16 cellular contexts compared by ENCODE assay signal in the genomic region with DNA sequence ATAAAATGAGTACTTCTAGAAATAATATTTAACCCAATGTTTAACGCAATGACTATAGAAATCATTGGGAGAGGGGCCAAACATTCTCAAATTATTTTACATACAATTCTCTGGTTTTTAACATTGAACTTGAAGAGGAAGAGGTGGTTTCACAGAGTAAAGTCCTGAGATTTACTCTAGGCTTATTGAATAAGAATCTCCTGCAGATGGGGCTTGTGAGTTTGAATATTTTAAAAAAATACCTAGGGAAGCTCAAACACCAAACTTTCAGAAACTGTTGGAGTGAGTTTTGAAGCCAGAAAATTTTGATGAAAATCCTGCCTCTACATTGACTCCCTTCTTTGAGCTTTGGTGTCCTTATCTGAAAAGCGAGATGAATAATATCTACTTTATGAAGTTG.
DNase-seq lines count a peak whose midpoint lies in the region; TF ChIP-seq lines count a peak whose summit lies in the region.
"Had no signal": no experiment of that assay in that cellular context is flagged by ENCODE, and none has a peak within 500 bp of the region (broad histone marks: within the 10 kb centered on the region; RNA-seq: fewer than 3 reads in every experiment).

No MANE protein-coding gene starts in this region.

- H3K9me3 ChIP-seq in A673 (ENCODE audit: low read depth, low read length, poor library complexity, severe bottlenecking), result no peaks in the 10 kb centered on the region
- no peaks in the 10 kb centered on the region for H3K9me3 ChIP-seq in OCI-LY3 (ENCODE audit: insufficient read depth, low read length)

- intact Hi-C loops in A673 (cut with micrococcal nuclease; ENCODE audit: unreplicated experiment), result loop anchor here (10.0 kb wide), 1 partner anchor 379 kb away; no protein-coding TSS in a partner anchor

- H4K20me1 ChIP-seq in OCI-LY3 (ENCODE audit: insufficient read depth, low read length), result no peaks in the 10 kb centered on the region

- no peaks in the 10 kb centered on the region for H3K79me2 ChIP-seq in OCI-LY3 (ENCODE audit: low read length)

- H3K4me1 ChIP-seq in A673 (ENCODE audit: insufficient read depth, low read length, poor library complexity, severe bottlenecking), result no peaks in the 10 kb centered on the region
- H3K4me1 ChIP-seq in OCI-LY3 (ENCODE audit: low read length), result 0 out of 2 replicates have a peak, but pooled peaks cover 2% of the 10 kb centered on the region

- no peak overlapping the region for H3K4me2 ChIP-seq in OCI-LY3 (ENCODE audit: low read length)
- H3K4me2 ChIP-seq: KMS-11 had no signal

- H2AFZ ChIP-seq in OCI-LY3 (ENCODE audit: low read depth, low read length), result no peak overlapping the region

- BruUV-seq in A673 (replicated peaks; lab: Mats Ljungman, UMichigan), result no TSS peak

- CTCF ChIA-PET in A673 (lab: Charles Lee), result no interaction called here

- H3K27me3 ChIP-seq in A673 (replicated peaks; ENCODE audit: insufficient read depth, low read depth, low read length, poor library complexity) (no peaks in the 10 kb centered on the region), OCI-LY3 (ENCODE audit: low read depth, low read length) (no peaks in the 10 kb centered on the region)

- TF ChIP-seq CTCF in A673 (conservative IDR thresholded peaks at IDR 0.05; ENCODE audit: low read depth, low read length), result no peak; the same call in 1 of the 2 replicates
- 0 out of 2 replicates have a peak, but pooled peaks have one; percentile 7 for TF ChIP-seq CTCF in OCI-LY3 (IDR thresholded peaks at IDR 0.05; ENCODE audit: low read depth, low read length)
- peak; percentile 0 for TF ChIP-seq CTCF in epithelial cell of proximal tubule (conservative IDR thresholded peaks at IDR 0.05; ENCODE audit: low read depth, low read length)

- DNase-seq in A673 (ENCODE audit: low spot score), result peak; percentile 9
- DNase-seq in AG20443 (ENCODE audit: low spot score), result peak; percentile 15
- DNase-seq in epithelial cell of proximal tubule (ENCODE audit: low read depth), result no peak
- DNase-seq in NCI-H187 (lab: John Stamatoyannopoulos, UW), result no peak
- DNase-seq in DMS114 treated with DMSO at 0.1 percent for 48 hours (lab: John Stamatoyannopoulos, UW; ENCODE audit: unreplicated experiment), result no peak
- DNase-seq in DMS153 treated with DMSO at 0.1 percent for 48 hours (lab: John Stamatoyannopoulos, UW; ENCODE audit: unreplicated experiment), result no peak
- no peak for DNase-seq in HUDEP-2 (lab: John Stamatoyannopoulos, UW; ENCODE audit: unreplicated experiment in 76 of 76)
- DNase-seq: DMS79, GF-D8, NCI-H2029, NCI-H2171 treated with DMSO at 0.1 percent for 48 hours, NCI-H510A, SIG-M5 had no signal

- no peak overlapping the region for H3K4me3 ChIP-seq in A673 (ENCODE audit: low read depth, low read length, poor library complexity, severe bottlenecking)
- H3K4me3 ChIP-seq in OCI-LY3 (ENCODE audit: low read length), result no peak overlapping the region
- H3K4me3 ChIP-seq in epithelial cell of proximal tubule (ENCODE audit: low read depth, low read length), result no peak overlapping the region

- H3K27ac ChIP-seq in A673 (ENCODE audit: low read depth, low read length, poor library complexity, severe bottlenecking) (no peak overlapping the region), OCI-LY3 (ENCODE audit: low read length) (no peak overlapping the region)
- H3K27ac ChIP-seq: C4-2B, KMS-11 had no signal

- POLR2A ChIA-PET in A673 (lab: Charles Lee; ENCODE audit: low non-redundant PET), result no interaction called here

- H3K9ac ChIP-seq in OCI-LY3 (ENCODE audit: low read length), result no peak overlapping the region
- H3K9ac ChIP-seq: KMS-11 had no signal

- no peaks in the 10 kb centered on the region for H3K36me3 ChIP-seq in A673 (ENCODE audit: insufficient read depth, low read length, poor library complexity, severe bottlenecking)
- no peaks in the 10 kb centered on the region for H3K36me3 ChIP-seq in OCI-LY3 (replicated peaks; ENCODE audit: low read depth, low read length)

Comparison
In these comparisons a context has a peak if more than half of its experiments do, and no peak if none do; other contexts are left out.
1. DNase-seq: peak in A673 (single experiment) and AG20443 (single experiment); none in epithelial cell of proximal tubule (single experiment), NCI-H187 (0 of 2), DMS114 treated with DMSO at 0.1 percent for 48 hours (single experiment), DMS153 treated with DMSO at 0.1 percent for 48 hours (single experiment) and HUDEP-2 (0 of 76).